8 cellular contexts compared by ENCODE assay signal in the genomic region with DNA sequence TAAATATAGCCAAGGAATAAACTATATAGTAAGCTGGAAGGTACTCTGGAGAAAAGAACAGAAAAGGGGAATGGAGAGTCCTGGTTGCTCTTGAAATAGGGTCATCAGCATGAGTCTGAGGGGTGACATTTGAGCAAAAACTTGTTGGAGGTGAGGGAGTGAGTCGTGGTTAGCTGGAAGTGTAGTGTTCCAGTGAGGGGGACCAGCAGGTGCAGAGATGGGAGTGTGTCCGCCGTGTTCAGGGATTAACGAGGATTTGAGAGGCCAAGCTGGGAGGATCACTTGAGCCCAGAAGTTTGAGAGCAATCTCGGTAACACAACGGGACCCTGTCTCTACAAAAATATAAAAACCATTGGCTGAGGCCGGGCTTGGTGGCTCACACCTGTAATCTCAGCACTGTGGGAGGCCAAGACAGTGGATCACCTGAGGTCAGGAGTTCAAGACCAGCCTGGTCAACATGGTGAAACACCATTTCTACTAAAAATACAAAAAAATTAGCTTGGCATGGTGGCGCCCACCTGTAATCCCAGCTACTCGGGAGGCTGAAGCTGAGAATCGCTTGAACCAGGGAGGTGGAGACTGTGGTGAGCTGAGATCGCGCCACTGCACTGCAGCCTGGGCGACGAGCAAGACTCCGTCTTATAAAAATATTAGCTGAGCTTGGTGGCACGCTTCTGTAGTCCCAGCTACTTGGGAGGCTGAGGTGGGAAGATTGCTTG. TPM values are rescaled to one million over a fixed set of nuclear protein-coding genes. Genes with fewer than 3 reads are reported as not detected.
DNase-seq lines count a peak whose midpoint lies in the region; ATAC-seq and TF ChIP-seq lines count a peak whose summit lies in the region.

No MANE protein-coding gene starts in this region.

- no peaks in the 10 kb centered on the region for H3K36me3 ChIP-seq in CD8-positive, alpha-beta T cell (ENCODE audit: insufficient read depth, low read length)
- H3K36me3 ChIP-seq in OCI-LY3 (replicated peaks; ENCODE audit: low read depth, low read length): peaks cover 37% of the 10 kb centered on the region
- H3K36me3 ChIP-seq in endodermal cell (ENCODE audit: control insufficient read depth, insufficient read depth, low read length): peaks cover 25% of the 10 kb centered on the region
- peaks cover 12 to 45% of the 10 kb centered on the region in 2 donors for H3K36me3 ChIP-seq in neuronal stem cell (replicated peaks in 1 of 2; ENCODE audit: control insufficient read depth in 2 of 2, insufficient read depth in 2 of 2, low read length in 2 of 2)

- H3K4me1 Mint-ChIP-seq in CD8-positive, alpha-beta T cell (ENCODE audit: low read depth): peaks cover 59% of the 10 kb centered on the region
- H3K4me1 Mint-ChIP-seq in endodermal cell: peaks cover 10% of the 10 kb centered on the region

- H3K14ac ChIP-seq in neuronal stem cell (ENCODE audit: low read length): no peak overlapping the region

- no peaks in the 10 kb centered on the region for H3K27me3 ChIP-seq in CD8-positive, alpha-beta T cell (ENCODE audit: insufficient read depth, low read length)
- no peaks in the 10 kb centered on the region for H3K27me3 ChIP-seq in OCI-LY3 (ENCODE audit: low read depth, low read length)
- no peaks in the 10 kb centered on the region for H3K27me3 ChIP-seq in endodermal cell (ENCODE audit: control insufficient read depth, insufficient read depth, low read length, poor library complexity, severe bottlenecking)
- no peaks in the 10 kb centered on the region for H3K27me3 ChIP-seq in neuronal stem cell (ENCODE audit: control insufficient read depth in 3 of 3, insufficient read depth in 3 of 3, low read depth in 1 of 3, low read length in 3 of 3)

- H3K18ac ChIP-seq in neuronal stem cell (ENCODE audit: low read length): no peak overlapping the region

- H3K27ac ChIP-seq in CD8-positive, alpha-beta T cell (ENCODE audit: low read depth, low read length): peak overlapping the region; percentile 94
- peak overlapping the region; percentile 85 for H3K27ac ChIP-seq in OCI-LY3 (ENCODE audit: low read length)
- no peak overlapping the region for H3K27ac ChIP-seq in endodermal cell (ENCODE audit: low read depth, low read length)
- no peak overlapping the region for H3K27ac ChIP-seq in neuronal stem cell (replicated peaks; ENCODE audit: low read length)

- H3K36me3 Mint-ChIP-seq in CD8-positive, alpha-beta T cell: peaks cover 42% of the 10 kb centered on the region
- peaks cover 33% of the 10 kb centered on the region for H3K36me3 Mint-ChIP-seq in endodermal cell (ENCODE audit: low read depth)

- H3K27ac Mint-ChIP-seq in CD8-positive, alpha-beta T cell: peak overlapping the region; percentile 99
- peak overlapping the region; percentile 94 for H3K27ac Mint-ChIP-seq in endodermal cell

- intact Hi-C loops in CD8-positive, alpha-beta T cell (cut with DNase I, micrococcal nuclease): loop anchor here (5.0 to 10.0 kb wide), 4 partner anchors 388 to 1072 kb away; a partner anchor contains a TSS

- peaks cover 72% of the 10 kb centered on the region for H3K79me2 ChIP-seq in OCI-LY3 (ENCODE audit: low read length)

- no peaks in the 10 kb centered on the region for H3K9me3 Mint-ChIP-seq in CD8-positive, alpha-beta T cell
- no peaks in the 10 kb centered on the region for H3K9me3 Mint-ChIP-seq in endodermal cell

- H3K79me1 ChIP-seq in neuronal stem cell (ENCODE audit: low read depth, low read length): peaks cover 25% of the 10 kb centered on the region

- no peak overlapping the region for H3K4ac ChIP-seq in neuronal stem cell (ENCODE audit: low read length)

- H3K23ac ChIP-seq in neuronal stem cell (ENCODE audit: low read depth, low read length, poor library complexity): no peak overlapping the region

- H2AK5ac ChIP-seq in neuronal stem cell (ENCODE audit: low read depth, low read length): no peak overlapping the region

- H2BK12ac ChIP-seq in neuronal stem cell (ENCODE audit: low read length): no peak overlapping the region

- no peak for ATAC-seq in CD8-positive, alpha-beta T cell
- no peak for ATAC-seq in HG02938 (IDR thresholded peaks at IDR 0.05; ENCODE audit: unreplicated experiment)

- H4K91ac ChIP-seq in neuronal stem cell (ENCODE audit: low read depth, low read length, poor library complexity): no peak overlapping the region

- POLR2A ChIA-PET in CD8-positive, alpha-beta T cell (lab: Charles Lee): interaction anchor here (1.4 to 5.6 kb wide), 3 partner anchors 11 to 49 kb away, joined by 3 to 105 read pairs (median 13); a partner anchor contains a TSS

- H2BK15ac ChIP-seq in neuronal stem cell (ENCODE audit: low read length): no peak overlapping the region

- no peak overlapping the region for H4K8ac ChIP-seq in neuronal stem cell (ENCODE audit: low read depth, low read length)

- CTCF ChIA-PET in CD8-positive, alpha-beta T cell (lab: Charles Lee): interaction anchor here (0.7 to 2.0 kb wide), 4 partner anchors 11 to 694 kb away, joined by 3 to 10 read pairs (median 3); a partner anchor contains a TSS

- H4K20me1 ChIP-seq in OCI-LY3 (ENCODE audit: insufficient read depth, low read length): peaks cover 40% of the 10 kb centered on the region

- TF ChIP-seq CTCF in CD8-positive, alpha-beta T cell (IDR thresholded peaks at IDR 0.05): no peak
- TF ChIP-seq CTCF in OCI-LY3 (IDR thresholded peaks at IDR 0.05; ENCODE audit: low read depth, low read length): no peak
- TF ChIP-seq CTCF in endodermal cell (conservative IDR thresholded peaks at IDR 0.05): no peak

- H3K4me3 ChIP-seq in CD8-positive, alpha-beta T cell (ENCODE audit: low read depth, low read length): peak overlapping the region; percentile 85
- H3K4me3 ChIP-seq in OCI-LY3 (ENCODE audit: low read length): peak overlapping the region; percentile 92
- H3K4me3 ChIP-seq in endodermal cell (ENCODE audit: low read length): peak overlapping the region; percentile 97
- H3K4me3 ChIP-seq in neuronal stem cell (ENCODE audit: low read length in 2 of 2): peak overlapping the region; percentile 15 to 98

- peaks cover 44% of the 10 kb centered on the region for H3K4me1 ChIP-seq in CD8-positive, alpha-beta T cell (ENCODE audit: insufficient read depth, low read length)
- H3K4me1 ChIP-seq in OCI-LY3 (ENCODE audit: low read length) (peaks cover 46% of the 10 kb centered on the region), endodermal cell (ENCODE audit: control insufficient read depth, insufficient read depth, low read length) (no peaks in the 10 kb centered on the region), neuronal stem cell (ENCODE audit: control insufficient read depth in 2 of 2, insufficient read depth in 1 of 2, low read depth in 1 of 2, low read length in 2 of 2) (peaks cover 3 to 6% of the 10 kb centered on the region in 2 donors)

- no peak overlapping the region for H2BK120ac ChIP-seq in neuronal stem cell (ENCODE audit: low read depth, low read length)

- no peaks in the 10 kb centered on the region for H3K27me3 Mint-ChIP-seq in CD8-positive, alpha-beta T cell (ENCODE audit: low read depth)
- H3K27me3 Mint-ChIP-seq in endodermal cell (ENCODE audit: insufficient read depth): peaks cover 8% of the 10 kb centered on the region

- WGBS in endodermal cell (ENCODE audit: insufficient coverage in 1 of 2, insufficient read length in 1 of 2), 2 experiments: 81 to 94% methylated on average over 10 to 16 of the region's 16 CpGs
- WGBS in neuronal stem cell (ENCODE audit: extremely low coverage in 2 of 2, insufficient read length in 2 of 2, insufficient replicate concordance in 1 of 2), 2 donors: no CpG with 5 or more reads among the region's 16 CpGs

- H3K4me2 ChIP-seq in OCI-LY3 (ENCODE audit: low read length): peak overlapping the region; percentile 95
- H3K4me2 ChIP-seq in neuronal stem cell (ENCODE audit: insufficient read depth, low read length, poor library complexity, severe bottlenecking): no peak overlapping the region

- H3K4me3 Mint-ChIP-seq in CD8-positive, alpha-beta T cell: peak overlapping the region; percentile 93
- peak overlapping the region; percentile 95 for H3K4me3 Mint-ChIP-seq in endodermal cell

- no peak overlapping the region for H2AFZ ChIP-seq in OCI-LY3 (ENCODE audit: low read depth, low read length)
- H2AFZ ChIP-seq in neuronal stem cell (ENCODE audit: low read length): no peak overlapping the region

- no peak for DNase-seq in CD8-positive, alpha-beta T cell
- no peak for DNase-seq in endodermal cell
- DNase-seq in neuronal stem cell (ENCODE audit: low spot score): no peak
- DNase-seq in T-helper 9 cell: no peak
- no peak for DNase-seq in NK-92 (lab: John Stamatoyannopoulos, UW; ENCODE audit: unreplicated experiment)
- DNase-seq in NOMO-1 treated with dmso at 0.1 percent for 144 hours (lab: John Stamatoyannopoulos, UW; ENCODE audit: unreplicated experiment): no peak

- no peaks in the 10 kb centered on the region for H3K9me3 ChIP-seq in CD8-positive, alpha-beta T cell (ENCODE audit: low read length)
- no peaks in the 10 kb centered on the region for H3K9me3 ChIP-seq in OCI-LY3 (ENCODE audit: insufficient read depth, low read length)
- H3K9me3 ChIP-seq in endodermal cell (ENCODE audit: control insufficient read depth, low read length): no peaks in the 10 kb centered on the region
- H3K9me3 ChIP-seq in neuronal stem cell (replicated peaks in 1 of 2; ENCODE audit: control insufficient read depth in 2 of 2, insufficient read depth in 1 of 2, low read depth in 1 of 2, low read length in 2 of 2): no peaks in the 10 kb centered on the region

- H3K9ac ChIP-seq in OCI-LY3 (ENCODE audit: low read length): peak overlapping the region; percentile 98
- H3K9ac ChIP-seq in endodermal cell (ENCODE audit: extremely low read depth, low read length, poor library complexity, severe bottlenecking): peak overlapping the region; percentile 96
- no peak overlapping the region for H3K9ac ChIP-seq in neuronal stem cell (ENCODE audit: low read depth, low read length, poor library complexity)

- H2BK5ac ChIP-seq in neuronal stem cell (ENCODE audit: low read length): no peak overlapping the region

RNA-seq across cellular contexts. Expression of a gene that starts 1.1 kb away (rescaled TPM):
- total RNA-seq in CD8-positive, alpha-beta T cell: 100 to 1,000 TPM; 303 to 329 TPM
- 100 to 1,000 TPM; 130 to 139 TPM for total RNA-seq in endodermal cell
- polyA plus RNA-seq in endodermal cell (2013, experiment 1 of 2): 97.6 TPM
- 85.8 TPM for polyA plus RNA-seq in endodermal cell (2013, experiment 2 of 2)
- polyA plus RNA-seq in neuronal stem cell (2013, experiment 1 of 2): 58.7 TPM
- polyA plus RNA-seq in neuronal stem cell (2013, experiment 2 of 2): 54.7 TPM

RNA-seq across cellular contexts. Expression of a gene that starts 10.8 kb away (rescaled TPM):
- total RNA-seq in CD8-positive, alpha-beta T cell: 1,000 to 10,000 TPM; 4,439 to 4,447 TPM
- total RNA-seq in endodermal cell: 1,000 to 10,000 TPM; 1,674 to 1,990 TPM
- polyA plus RNA-seq in endodermal cell (2013, experiment 1 of 2): 2,268 TPM
- 2,119 TPM for polyA plus RNA-seq in endodermal cell (2013, experiment 2 of 2)
- 4,379 TPM for polyA plus RNA-seq in neuronal stem cell (2013, experiment 1 of 2)
- 4,439 TPM for polyA plus RNA-seq in neuronal stem cell (2013, experiment 2 of 2)

RNA-seq across cellular contexts. Expression of a gene that starts 34.1 kb away (rescaled TPM):
- 10 to 100 TPM; 54.8 to 69.0 TPM for total RNA-seq in CD8-positive, alpha-beta T cell
- 100 to 1,000 TPM; 127 to 160 TPM for total RNA-seq in endodermal cell
- polyA plus RNA-seq in endodermal cell (2013, experiment 1 of 2): 75.4 TPM
- polyA plus RNA-seq in endodermal cell (2013, experiment 2 of 2): 69.8 TPM
- 33.5 TPM for polyA plus RNA-seq in neuronal stem cell (2013, experiment 1 of 2)
- polyA plus RNA-seq in neuronal stem cell (2013, experiment 2 of 2): 33.9 TPM

RNA-seq across cellular contexts. Expression of a gene that starts 34.1 kb away (rescaled TPM):
- 10 to 100 TPM; 48.6 to 56.7 TPM for total RNA-seq in CD8-positive, alpha-beta T cell
- total RNA-seq in endodermal cell: 10 to 100 TPM; 87.8 to 94.6 TPM
- 83.8 TPM for polyA plus RNA-seq in endodermal cell (2013, experiment 1 of 2)
- polyA plus RNA-seq in endodermal cell (2013, experiment 2 of 2): 79.7 TPM
- 67.0 TPM for polyA plus RNA-seq in neuronal stem cell (2013, experiment 1 of 2)
- polyA plus RNA-seq in neuronal stem cell (2013, experiment 2 of 2): 62.8 TPM

RNA-seq across cellular contexts. Expression of a gene that starts 39.9 kb away (rescaled TPM):
- total RNA-seq in CD8-positive, alpha-beta T cell: 1,000 to 10,000 TPM; 1,672 to 1,779 TPM
- total RNA-seq in endodermal cell: 10 to 100 TPM; 16.1 to 23.4 TPM
- 7.8 TPM for polyA plus RNA-seq in endodermal cell (2013, experiment 1 of 2)
- polyA plus RNA-seq in endodermal cell (2013, experiment 2 of 2): 7.3 TPM
- 6.0 TPM for polyA plus RNA-seq in neuronal stem cell (2013, experiment 1 of 2)
- 6.1 TPM for polyA plus RNA-seq in neuronal stem cell (2013, experiment 2 of 2)

Comparison
In these comparisons a context has a peak if more than half of its experiments do, and no peak if none do; other contexts are left out.
1. H3K27ac ChIP-seq: peak in CD8-positive, alpha-beta T cell (single experiment) and OCI-LY3 (single experiment); none in endodermal cell (single experiment) and neuronal stem cell (single experiment).
2. Peak in every context shown above with its lines, with median percentiles within 50 percentile points of each other: H3K4me3 ChIP-seq.